9 cellular contexts compared by ENCODE assay signal in the genomic region with DNA sequence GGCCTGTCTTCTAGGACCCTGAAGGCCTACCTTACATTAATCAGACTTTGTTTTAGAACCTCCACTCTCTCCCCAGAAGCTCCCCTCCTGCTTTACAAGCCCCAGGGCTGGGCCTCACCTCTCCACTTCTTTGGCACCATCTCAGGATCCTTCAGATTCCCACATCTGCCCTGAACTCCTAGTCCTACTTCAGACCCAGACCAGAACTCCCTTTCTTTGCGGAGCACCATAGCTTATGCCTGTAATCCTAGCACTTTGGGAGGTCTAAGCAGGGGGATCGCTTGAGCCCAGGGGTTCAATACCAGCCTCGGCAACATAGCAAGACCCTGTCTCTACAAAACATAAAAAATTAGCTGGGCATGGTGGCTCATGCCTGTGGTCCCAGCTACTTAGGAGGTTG. TPM values are rescaled to one million over a fixed set of nuclear protein-coding genes. Genes with fewer than 3 reads are reported as not detected.
DNase-seq lines count a peak whose midpoint lies in the region; ATAC-seq and TF ChIP-seq lines count a peak whose summit lies in the region.
"Had no signal": no experiment of that assay in that cellular context is flagged by ENCODE, and none has a peak within 500 bp of the region (broad histone marks: within the 10 kb centered on the region; RNA-seq: fewer than 3 reads in every experiment).

No MANE protein-coding gene starts in this region.

- H2AFZ ChIP-seq in parathyroid adenoma = peak overlapping the region; percentile 100

- no peak overlapping the region for H3K9ac ChIP-seq in parathyroid adenoma
- H3K9ac ChIP-seq: KMS-11 had no signal

- H3F3A ChIP-seq in DOHH2 (ENCODE audit: control insufficient read depth, insufficient read depth) = peaks cover 25% of the 10 kb centered on the region

- H3K4me3 ChIP-seq in DOHH2 (ENCODE audit: low read length) (peak overlapping the region; percentile 82), RWPE2 (ENCODE audit: severe bottlenecking) (no peak overlapping the region), esophagus squamous epithelium (peak overlapping the region in 3 of 4 donors; percentile 64 to 77 (median 67)), parathyroid adenoma (ENCODE audit: low read depth, low read length) (peak overlapping the region; percentile 90), thyroid gland (replicated peaks in 1 of 3) (peak overlapping the region in 1 of 3 donors; percentile 64)

- H3K4me1 ChIP-seq in DOHH2 (ENCODE audit: control insufficient read depth, low read length) = peaks cover 33% of the 10 kb centered on the region
- H3K4me1 ChIP-seq in RWPE2 (ENCODE audit: insufficient read depth, poor library complexity, severe bottlenecking) = no peaks in the 10 kb centered on the region
- peaks cover 4 to 42% (median 19%) of the 10 kb centered on the region in 3 donors for H3K4me1 ChIP-seq in esophagus squamous epithelium
- H3K4me1 ChIP-seq in parathyroid adenoma = peaks cover 7% of the 10 kb centered on the region
- H3K4me1 ChIP-seq in thyroid gland = peaks cover 15 to 18% of the 10 kb centered on the region in 2 donors

- ATAC-seq in RWPE2 (ENCODE audit: low read depth) = no peak

- peaks cover 14% of the 10 kb centered on the region for H3K36me3 ChIP-seq in DOHH2 (ENCODE audit: control insufficient read depth, low read length)
- H3K36me3 ChIP-seq in RWPE2 (ENCODE audit: low read depth) = peaks cover 9% of the 10 kb centered on the region; the same call in 1 of the 2 replicates
- H3K36me3 ChIP-seq in esophagus squamous epithelium = peaks cover 0 to 43% (median 0%) of the 10 kb centered on the region in 3 donors
- no peaks in the 10 kb centered on the region for H3K36me3 ChIP-seq in parathyroid adenoma (ENCODE audit: control insufficient read depth, insufficient read depth, low read length)
- H3K36me3 ChIP-seq in thyroid gland = peaks cover 0 to 11% of the 10 kb centered on the region in 2 donors

- 100% methylated on average over 1 to 2 of the region's 3 CpGs for WGBS in esophagus squamous epithelium, 2 donors
- 100% methylated on average over 3 of the region's 3 CpGs for WGBS in thyroid gland, 2 donors

- peak overlapping the region; percentile 85 for H3K27ac ChIP-seq in DOHH2 (ENCODE audit: low read depth, low read length)
- peak overlapping the region; percentile 78 for H3K27ac ChIP-seq in RWPE2 (ENCODE audit: poor library complexity, severe bottlenecking)
- H3K27ac ChIP-seq in esophagus squamous epithelium = peak overlapping the region; percentile 84 to 97 (median 94)
- H3K27ac ChIP-seq in parathyroid adenoma = no peak overlapping the region
- H3K27ac ChIP-seq in thyroid gland = peak overlapping the region in 1 of 3 donors; percentile 96
- H3K27ac ChIP-seq: KMS-11 had no signal

- intact Hi-C loops in esophagus squamous epithelium (cut with DNase I) = no loop called here
- intact Hi-C loops in thyroid gland (cut with DNase I) = loop anchor here (5.0 kb wide), 1 partner anchor 103 kb away; a partner anchor contains a TSS

- peaks cover 29% of the 10 kb centered on the region for H3K79me2 ChIP-seq in DOHH2 (ENCODE audit: control insufficient read depth, low read length)
- H3K79me2 ChIP-seq in parathyroid adenoma = peaks cover 2% of the 10 kb centered on the region

- H3K4me2 ChIP-seq in DOHH2 (ENCODE audit: low read length) (peak overlapping the region; percentile 82), parathyroid adenoma (ENCODE audit: low read length) (peak overlapping the region; percentile 75)

- H4K20me1 ChIP-seq in DOHH2 (ENCODE audit: control insufficient read depth, insufficient read depth, low read depth, low read length) = no peaks in the 10 kb centered on the region

- no peak for DNase-seq in RWPE2 (ENCODE audit: low spot score)
- DNase-seq in esophagus squamous epithelium (lab: John Stamatoyannopoulos, UW) = no peak
- no peak for DNase-seq in NCI-H526 (lab: John Stamatoyannopoulos, UW)
- no peak for DNase-seq in thyroid gland
- no peak for DNase-seq in NCI-H2196 treated with DMSO at 0.1 percent for 48 hours (lab: John Stamatoyannopoulos, UW; ENCODE audit: unreplicated experiment)
- no peak for DNase-seq in amniotic stem cell (lab: John Stamatoyannopoulos, UW)

- TF ChIP-seq CTCF in DOHH2 (IDR thresholded peaks at IDR 0.05; ENCODE audit: low read depth, low read length, poor library complexity, severe bottlenecking) = no peak
- TF ChIP-seq CTCF in RWPE2 (IDR thresholded peaks at IDR 0.05; ENCODE audit: poor library complexity, severe bottlenecking) = no peak
- TF ChIP-seq CTCF in esophagus squamous epithelium (IDR thresholded peaks at IDR 0.05) = no peak
- TF ChIP-seq CTCF in parathyroid adenoma (IDR thresholded peaks at IDR 0.05) = no peak
- TF ChIP-seq CTCF in thyroid gland (IDR thresholded peaks at IDR 0.05) = no peak

- H3K9me3 ChIP-seq in DOHH2 (ENCODE audit: control insufficient read depth, insufficient read depth, low read length) (no peaks in the 10 kb centered on the region), RWPE2 (ENCODE audit: severe bottlenecking) (no peaks in the 10 kb centered on the region), esophagus squamous epithelium (no peaks in the 10 kb centered on the region), parathyroid adenoma (ENCODE audit: control insufficient read depth, low read length) (no peaks in the 10 kb centered on the region), thyroid gland (no peaks in the 10 kb centered on the region)

- TF ChIP-seq POLR2A in esophagus squamous epithelium (IDR thresholded peaks at IDR 0.05) = no peak
- no peak for TF ChIP-seq POLR2A in thyroid gland (IDR thresholded peaks at IDR 0.05)

- H3K27me3 ChIP-seq in DOHH2 (ENCODE audit: control insufficient read depth, low read length) (no peaks in the 10 kb centered on the region), RWPE2 (ENCODE audit: insufficient read depth, poor library complexity, severe bottlenecking) (no peaks in the 10 kb centered on the region), esophagus squamous epithelium (no peaks in the 10 kb centered on the region), parathyroid adenoma (ENCODE audit: control insufficient read depth, insufficient read depth, low read length) (no peaks in the 10 kb centered on the region), thyroid gland (no peaks in the 10 kb centered on the region)

- no peaks in the 10 kb centered on the region for H3K9me2 ChIP-seq in DOHH2 (replicated peaks; ENCODE audit: control insufficient read depth, low read length)

RNA-seq across cellular contexts. Expression of a gene that starts 1.0 kb away (rescaled TPM):
- total RNA-seq in esophagus squamous epithelium = 10 to 100 TPM; 16.6 to 31.2 (median 18.4) TPM
- total RNA-seq in thyroid gland = 10 to 100 TPM; 14.6 to 70.6 (median 29.1) TPM

RNA-seq across cellular contexts. Expression of a gene that starts 43.1 kb away (rescaled TPM):
- total RNA-seq in esophagus squamous epithelium (10 to 100 TPM; 16.7 to 31.3 (median 21.1) TPM), thyroid gland (10 to 100 TPM; 18.5 to 27.4 (median 23.2) TPM)
